Comparison of ENCODE assay signal across 8 cellular contexts in the genomic region with DNA sequence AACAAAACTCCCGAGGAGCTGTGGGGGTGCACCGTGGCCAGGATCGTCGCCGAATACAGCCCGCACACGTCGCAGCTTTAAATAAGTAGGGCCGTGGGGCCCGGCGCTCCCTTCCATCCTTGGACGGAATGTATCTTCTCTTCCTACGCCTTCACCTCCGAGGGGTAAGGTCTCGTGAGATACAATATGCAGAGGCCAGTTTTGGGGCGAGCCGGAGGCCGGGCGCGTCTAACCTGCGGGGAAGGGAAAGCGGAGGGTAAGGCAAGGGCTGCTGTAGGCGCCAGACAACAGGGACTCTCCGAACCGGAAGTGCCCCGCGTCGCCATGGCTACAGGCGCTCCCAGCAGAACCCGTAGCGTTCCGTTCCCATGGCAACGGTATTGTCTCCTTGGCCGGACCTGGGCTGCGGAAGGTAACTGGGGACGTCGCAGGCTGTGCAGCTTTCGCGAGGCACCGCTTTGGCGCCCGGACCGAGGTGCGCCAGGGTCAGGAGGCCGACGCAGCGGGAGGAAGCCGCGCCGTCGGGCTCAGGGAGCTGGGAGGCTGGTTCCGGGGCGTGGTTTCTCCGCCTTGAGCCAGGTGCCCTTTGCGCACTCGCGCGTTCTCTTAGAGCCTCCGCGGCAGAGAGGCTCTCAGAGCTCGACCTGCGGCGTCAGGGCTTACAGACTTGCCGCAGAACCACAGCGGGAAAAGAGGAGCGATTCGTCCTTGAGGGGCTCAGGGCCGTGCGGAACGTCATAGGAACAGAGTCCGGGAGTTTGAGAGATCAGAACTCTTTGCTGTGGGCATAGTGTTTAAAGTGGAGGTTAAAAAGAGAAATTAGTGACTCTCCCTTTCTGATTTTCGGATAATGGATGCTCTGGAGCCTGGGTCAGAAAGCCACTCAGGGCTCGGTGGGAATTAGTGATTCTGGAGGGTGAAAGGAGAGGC.
A peak's percentile ranks its signal among the peaks of the same experiment; 100 is the strongest.
DNase-seq lines count a peak whose midpoint lies in the region; ATAC-seq lines count a peak whose summit lies in the region.

A gene with protein sequence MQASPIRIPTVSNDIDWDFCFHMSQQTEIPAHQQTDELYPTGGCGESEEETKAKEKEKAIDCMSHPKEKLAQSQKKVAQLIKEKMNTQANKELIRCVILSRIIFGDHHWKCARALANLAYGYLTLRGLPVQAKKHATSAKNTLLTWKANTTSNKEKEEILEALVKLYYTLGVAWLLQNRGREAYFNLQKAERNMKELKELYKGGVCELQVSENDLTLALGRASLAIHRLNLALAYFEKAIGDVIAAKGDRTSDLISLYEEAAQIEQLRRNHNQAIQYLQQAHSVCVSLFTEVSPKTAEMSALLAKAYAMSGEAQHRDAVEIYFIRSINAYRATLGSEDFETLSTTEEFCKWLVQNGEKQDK (plus strand): TSS at position 380 of the 930 bp plus-strand sequence. CDS start 1,508 bp downstream, outside the sequence.

- peaks cover 15 to 25% of the 10 kb centered on the region in 2 donors for H3K27me3 Mint-ChIP-seq in effector memory CD8-positive, alpha-beta T cell
- no peaks in the 10 kb centered on the region for H3K27me3 Mint-ChIP-seq in memory B cell

- peak within 1 kb of the TSS; percentile 93 to 98 for H3K27ac Mint-ChIP-seq in effector memory CD8-positive, alpha-beta T cell
- H3K27ac Mint-ChIP-seq in memory B cell: peak within 1 kb of the TSS; percentile 94

- peaks cover 21% of the 10 kb centered on the region for H3K36me3 Mint-ChIP-seq in effector memory CD8-positive, alpha-beta T cell (ENCODE audit: insufficient read depth)
- no peaks in the 10 kb centered on the region for H3K36me3 Mint-ChIP-seq in memory B cell

- H3K4me3 Mint-ChIP-seq in effector memory CD8-positive, alpha-beta T cell: peak within 1 kb of the TSS; percentile 90
- peak within 1 kb of the TSS; percentile 92 for H3K4me3 Mint-ChIP-seq in memory B cell

- H3K4me1 Mint-ChIP-seq in effector memory CD8-positive, alpha-beta T cell (ENCODE audit: low read depth in 2 of 2): peaks cover 9 to 10% of the 10 kb centered on the region in 2 donors
- peaks cover 11% of the 10 kb centered on the region for H3K4me1 Mint-ChIP-seq in memory B cell

- peak; percentile 98 for ATAC-seq in HG03432 (IDR thresholded peaks at IDR 0.05; ENCODE audit: unreplicated experiment)
- ATAC-seq in effector memory CD8-positive, alpha-beta T cell (replicated peaks): peak; percentile 91
- peak; percentile 92 for ATAC-seq in memory B cell (ENCODE audit: low read depth)

- H3K9me3 Mint-ChIP-seq in effector memory CD8-positive, alpha-beta T cell: no peaks in the 10 kb centered on the region
- no peaks in the 10 kb centered on the region for H3K9me3 Mint-ChIP-seq in memory B cell

- peak; percentile 94 for DNase-seq in AG20443 (ENCODE audit: low spot score)
- DNase-seq in GM19238 (ENCODE audit: insufficient read length, low spot score): peak; percentile 79
- DNase-seq in NCI-H510A (lab: John Stamatoyannopoulos, UW): peak; percentile 100
- peak; percentile 94 for DNase-seq in activated CD8-positive, alpha-beta memory T cell treated with anti-CD3 and anti-CD28 coated beads for 24 hours
- DNase-seq in effector memory CD8-positive, alpha-beta T cell: peak; percentile 85 to 90 (median 88)
- DNase-seq in memory B cell (ENCODE audit: low spot score in 2 of 2): peak; percentile 88 to 91
- DNase-seq in stimulated activated CD4-positive, alpha-beta T cell treated with anti-CD3 and anti-CD28 coated beads, TNF-alpha, amount 100 ng/mL, for 48 hours (ENCODE audit: low read depth in 3 of 3): peak; percentile 79 to 86 (median 81)

Comparison
In these comparisons a context has a peak if more than half of its experiments do, and no peak if none do; other contexts are left out.
1. Peak in every context shown above with its lines: DNase-seq and ATAC-seq.